ENCODE assay signal across 16 cellular contexts in genomic region chr5:97750576-97750975, GRCh38.
DNase-seq lines count a peak whose midpoint lies in the region; ATAC-seq and TF ChIP-seq lines count a peak whose summit lies in the region.
"Had no signal": no experiment of that assay in that cellular context is flagged by ENCODE, and none has a peak within 500 bp of the region (broad histone marks: within the 10 kb centered on the region; RNA-seq: fewer than 3 reads in every experiment).

No MANE protein-coding gene starts in this region.

- ATAC-seq in HG02571 (IDR thresholded peaks at IDR 0.05; ENCODE audit: unreplicated experiment), result no peak
- ATAC-seq: HepG2 had no signal

- H3K27ac ChIP-seq in ACC112 (ENCODE audit: low read depth, low read length), result no peak overlapping the region
- H3K27ac ChIP-seq: 22Rv1; BLaER1 treated with 17β-estradiol and CSF1 and Interleukin-3, amounts not matched to agents 10 nM and 100 nM had no signal

- TF ChIP-seq CTCF in cardiac fibroblast (IDR thresholded peaks at IDR 0.05; ENCODE audit: low read depth, low read length), result no peak

- no peaks in the 10 kb centered on the region for H3K27me3 ChIP-seq in ACC112 (ENCODE audit: insufficient read depth, low read length)
- H3K27me3 ChIP-seq: BLaER1 treated with 17β-estradiol and CSF1 and Interleukin-3, amounts not matched to agents 10 nM and 100 nM had no signal

- peaks cover 3% of the 10 kb centered on the region for H3K4me1 ChIP-seq in ACC112 (ENCODE audit: control insufficient read depth, insufficient read depth, low read length, unreplicated experiment)
- H3K4me1 ChIP-seq: BLaER1 treated with 17β-estradiol and CSF1 and Interleukin-3, amounts not matched to agents 10 nM and 100 nM had no signal

- H3K4me3 ChIP-seq in ACC112 (ENCODE audit: low read depth, low read length) (no peak overlapping the region), cardiac fibroblast (replicated peaks in 1 of 2; ENCODE audit: low read depth in 2 of 2, low read length in 2 of 2) (no peak overlapping the region)
- H3K4me3 ChIP-seq: BLaER1 treated with 17β-estradiol and CSF1 and Interleukin-3, amounts not matched to agents 10 nM and 100 nM had no signal

- no peaks in the 10 kb centered on the region for H3K79me2 ChIP-seq in ACC112 (ENCODE audit: control insufficient read depth, insufficient read depth, low read length, unreplicated experiment)

- peak overlapping the region; percentile 53 for H2AFZ ChIP-seq in ACC112 (ENCODE audit: low read length, unreplicated experiment)

- peak; percentile 18 for DNase-seq in DMS53 (lab: John Stamatoyannopoulos, UW)
- no peak for DNase-seq in DMS53 treated with DMSO at 0.1 percent for 48 hours (lab: John Stamatoyannopoulos, UW; ENCODE audit: unreplicated experiment)
- DNase-seq in cardiac fibroblast (ENCODE audit: low read depth in 2 of 2), result peak; percentile 10 to 34
- DNase-seq in fibroblast of peridontal ligament (ENCODE audit: extremely low read depth), result peak; percentile 16
- DNase-seq in activated CD4-positive, alpha-beta T cell treated with anti-CD3 and anti-CD28 coated beads for 1 hour, result no peak
- DNase-seq in NCI-H446 (lab: John Stamatoyannopoulos, UW), result no peak
- DNase-seq: CD4-positive, CD25-positive, alpha-beta regulatory T cell; DMS79; EL; HCEC 1CT; HFFc6 had no signal

- no peaks in the 10 kb centered on the region for H3K36me3 ChIP-seq in ACC112 (ENCODE audit: insufficient read depth, low read length)
- H3K36me3 ChIP-seq: BLaER1 treated with 17β-estradiol and CSF1 and Interleukin-3, amounts not matched to agents 10 nM and 100 nM had no signal

Comparison
In these comparisons a context has a peak if more than half of its experiments do, and no peak if none do; other contexts are left out.
1. DNase-seq: peak in DMS53 (single experiment), cardiac fibroblast (2 of 2) and fibroblast of peridontal ligament (single experiment); none in DMS53 treated with DMSO at 0.1 percent for 48 hours (single experiment), activated CD4-positive, alpha-beta T cell treated with anti-CD3 and anti-CD28 coated beads for 1 hour (single experiment) and NCI-H446 (0 of 2).